1 cellular context compared by ENCODE assay signal in the genomic region with DNA sequence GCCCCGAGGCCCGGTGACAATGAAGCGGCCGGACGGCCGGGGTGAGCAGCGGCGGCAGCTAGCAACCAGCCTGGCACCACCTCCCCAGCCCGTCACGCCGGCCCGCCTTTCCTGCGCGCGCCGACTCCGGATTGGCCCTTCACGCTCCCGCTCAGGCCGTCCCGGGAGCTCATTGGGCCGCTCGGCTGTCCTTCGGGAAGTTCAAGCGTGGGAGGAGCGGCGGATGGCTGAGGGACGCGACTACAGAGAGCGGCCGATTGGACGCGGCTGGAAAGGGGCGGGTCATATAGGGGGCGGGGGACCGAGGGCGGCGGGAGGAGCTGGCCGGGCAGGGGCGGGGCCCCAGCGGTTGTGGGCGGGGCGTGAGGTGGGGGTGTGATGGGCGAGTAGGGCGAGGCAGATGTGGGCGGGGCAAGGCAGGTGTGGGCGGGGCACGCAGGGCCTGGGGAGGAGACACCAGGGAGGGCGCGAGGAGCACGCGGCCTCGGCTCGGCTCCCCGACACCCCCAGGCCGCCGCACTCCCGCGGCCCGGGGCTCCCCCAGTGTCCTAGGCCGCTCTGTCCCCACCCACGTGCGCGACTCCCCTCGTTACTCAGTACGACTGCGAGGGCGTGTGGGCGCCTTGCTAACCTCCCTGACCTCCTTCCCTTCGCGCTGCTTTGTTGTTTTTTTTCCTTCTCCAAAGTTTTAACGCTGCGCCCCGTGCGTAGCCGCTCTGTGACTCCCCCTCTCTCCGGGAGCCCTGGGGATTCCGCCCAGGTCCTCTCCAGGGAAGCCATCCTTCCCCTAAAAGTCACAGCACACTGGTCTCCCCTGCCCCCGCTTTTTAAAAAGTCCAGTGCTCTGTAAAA.
TF ChIP-seq lines count a peak whose summit lies in the region.

CEP131 (minus strand) TSS at position 60 of the 852 bp plus-strand sequence. CDS start 2,909 bp downstream, outside the sequence.

TF ChIP-seq in K562, 482 proteins besides CTCF, POLR2A, EP300 and RAD21 (continued from another document and continues in another):
- TF ChIP-seq ZNF232 (CRISPR knock-in tag; IDR thresholded peaks at IDR 0.05) (no peak), L3MBTL2 (IDR thresholded peaks at IDR 0.05) (peak; percentile 100), CREB1 (IDR thresholded peaks at IDR 0.05) (peak; percentile 86), CREB1 (CRISPR knock-in tag; IDR thresholded peaks at IDR 0.05) (peak; percentile 90), MYC (IDR thresholded peaks at IDR 0.05; ENCODE audit: low read depth, low read length) (peak; percentile 93), MYC (CRISPR knock-in tag; IDR thresholded peaks at IDR 0.05; ENCODE audit: borderline replicate concordance, low read depth) (no peak), RHOXF2B (CRISPR knock-in tag; conservative IDR thresholded peaks at IDR 0.05) (no peak), TARDBP (IDR thresholded peaks at IDR 0.05) (no peak; the same call in 1 of the 2 replicates), TGIF2 (CRISPR knock-in tag; IDR thresholded peaks at IDR 0.05) (no peak), SIRT6 (IDR thresholded peaks at IDR 0.05; ENCODE audit: low read depth, low read length) (no peak), SNIP1 (IDR thresholded peaks at IDR 0.05; ENCODE audit: low read depth) (no peak), DMBX1 (CRISPR knock-in tag; IDR thresholded peaks at IDR 0.05; ENCODE audit: borderline replicate concordance) (peak; percentile 75; the same call in 1 of the 2 replicates), HMBOX1 (IDR thresholded peaks at IDR 0.05) (no peak), ZKSCAN8 (CRISPR knock-in tag; IDR thresholded peaks at IDR 0.05) (no peak), ZFP36 (IDR thresholded peaks at IDR 0.05; ENCODE audit: low read depth, low read length, partially characterized antibody) (no peak), GABPB2 (CRISPR knock-in tag; conservative IDR thresholded peaks at IDR 0.05) (no peak), STAG1 (CRISPR knock-in tag; IDR thresholded peaks at IDR 0.05; ENCODE audit: borderline replicate concordance) (no peak), XRCC5 (IDR thresholded peaks at IDR 0.05; ENCODE audit: low read depth, low read length) (no peak), ZNF253 (CRISPR knock-in tag; conservative IDR thresholded peaks at IDR 0.05) (no peak), TRIM24 (IDR thresholded peaks at IDR 0.05) (no peak), ARID4B (CRISPR knock-in tag; IDR thresholded peaks at IDR 0.05) (no peak), NEUROD1 (IDR thresholded peaks at IDR 0.05; ENCODE audit: borderline replicate concordance, low read depth, low read length, partially characterized antibody) (peak; percentile 98), CREBBP (IDR thresholded peaks at IDR 0.05; ENCODE audit: low read depth, low read length) (no peak), SMARCA4 (IDR thresholded peaks at IDR 0.05) (no peak), ZC3H11A (IDR thresholded peaks at IDR 0.05; ENCODE audit: low read depth, low read length) (no peak), BRCA1 (IDR thresholded peaks at IDR 0.05) (no peak), BRCA1 (CRISPR knock-in tag; IDR thresholded peaks at IDR 0.05) (no peak), ZNF77 (CRISPR knock-in tag; IDR thresholded peaks at IDR 0.05) (no peak), CGGBP1 (CRISPR knock-in tag; IDR thresholded peaks at IDR 0.05) (no peak), CBX2 (IDR thresholded peaks at IDR 0.05; ENCODE audit: insufficient read depth, low read length, poor library complexity, severe bottlenecking) (no peak), SNRNP70 (optimal IDR thresholded peaks at IDR 0.05; ENCODE audit: low read depth, low read length) (no peak), SMARCC2 (IDR thresholded peaks at IDR 0.05; ENCODE audit: low read depth) (no peak)
- TF ChIP-seq, protein P1, sequence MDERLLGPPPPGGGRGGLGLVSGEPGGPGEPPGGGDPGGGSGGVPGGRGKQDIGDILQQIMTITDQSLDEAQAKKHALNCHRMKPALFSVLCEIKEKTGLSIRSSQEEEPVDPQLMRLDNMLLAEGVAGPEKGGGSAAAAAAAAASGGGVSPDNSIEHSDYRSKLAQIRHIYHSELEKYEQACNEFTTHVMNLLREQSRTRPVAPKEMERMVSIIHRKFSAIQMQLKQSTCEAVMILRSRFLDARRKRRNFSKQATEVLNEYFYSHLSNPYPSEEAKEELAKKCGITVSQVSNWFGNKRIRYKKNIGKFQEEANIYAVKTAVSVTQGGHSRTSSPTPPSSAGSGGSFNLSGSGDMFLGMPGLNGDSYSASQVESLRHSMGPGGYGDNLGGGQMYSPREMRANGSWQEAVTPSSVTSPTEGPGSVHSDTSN (CRISPR knock-in tag; IDR thresholded peaks at IDR 0.05; ENCODE audit: low read depth), result peak; percentile 97
- TF ChIP-seq, protein P1 (tag; conservative IDR thresholded peaks at IDR 0.05; ENCODE audit: low read depth), result peak; percentile 97
- TF ChIP-seq, protein P2, sequence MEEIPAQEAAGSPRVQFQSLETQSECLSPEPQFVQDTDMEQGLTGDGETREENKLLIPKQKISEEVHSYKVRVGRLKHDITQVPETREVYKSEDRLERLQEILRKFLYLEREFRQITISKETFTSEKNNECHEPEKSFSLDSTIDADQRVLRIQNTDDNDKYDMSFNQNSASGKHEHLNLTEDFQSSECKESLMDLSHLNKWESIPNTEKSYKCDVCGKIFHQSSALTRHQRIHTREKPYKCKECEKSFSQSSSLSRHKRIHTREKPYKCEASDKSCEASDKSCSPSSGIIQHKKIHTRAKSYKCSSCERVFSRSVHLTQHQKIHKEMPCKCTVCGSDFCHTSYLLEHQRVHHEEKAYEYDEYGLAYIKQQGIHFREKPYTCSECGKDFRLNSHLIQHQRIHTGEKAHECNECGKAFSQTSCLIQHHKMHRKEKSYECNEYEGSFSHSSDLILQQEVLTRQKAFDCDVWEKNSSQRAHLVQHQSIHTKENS (CRISPR knock-in tag; IDR thresholded peaks at IDR 0.05), result no peak
- TF ChIP-seq, protein P3, sequence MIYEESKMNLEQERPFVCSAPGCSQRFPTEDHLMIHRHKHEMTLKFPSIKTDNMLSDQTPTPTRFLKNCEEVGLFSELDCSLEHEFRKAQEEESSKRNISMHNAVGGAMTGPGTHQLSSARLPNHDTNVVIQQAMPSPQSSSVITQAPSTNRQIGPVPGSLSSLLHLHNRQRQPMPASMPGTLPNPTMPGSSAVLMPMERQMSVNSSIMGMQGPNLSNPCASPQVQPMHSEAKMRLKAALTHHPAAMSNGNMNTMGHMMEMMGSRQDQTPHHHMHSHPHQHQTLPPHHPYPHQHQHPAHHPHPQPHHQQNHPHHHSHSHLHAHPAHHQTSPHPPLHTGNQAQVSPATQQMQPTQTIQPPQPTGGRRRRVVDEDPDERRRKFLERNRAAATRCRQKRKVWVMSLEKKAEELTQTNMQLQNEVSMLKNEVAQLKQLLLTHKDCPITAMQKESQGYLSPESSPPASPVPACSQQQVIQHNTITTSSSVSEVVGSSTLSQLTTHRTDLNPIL (CRISPR knock-in tag; IDR thresholded peaks at IDR 0.05), result no peak
- TF ChIP-seq, protein P4, sequence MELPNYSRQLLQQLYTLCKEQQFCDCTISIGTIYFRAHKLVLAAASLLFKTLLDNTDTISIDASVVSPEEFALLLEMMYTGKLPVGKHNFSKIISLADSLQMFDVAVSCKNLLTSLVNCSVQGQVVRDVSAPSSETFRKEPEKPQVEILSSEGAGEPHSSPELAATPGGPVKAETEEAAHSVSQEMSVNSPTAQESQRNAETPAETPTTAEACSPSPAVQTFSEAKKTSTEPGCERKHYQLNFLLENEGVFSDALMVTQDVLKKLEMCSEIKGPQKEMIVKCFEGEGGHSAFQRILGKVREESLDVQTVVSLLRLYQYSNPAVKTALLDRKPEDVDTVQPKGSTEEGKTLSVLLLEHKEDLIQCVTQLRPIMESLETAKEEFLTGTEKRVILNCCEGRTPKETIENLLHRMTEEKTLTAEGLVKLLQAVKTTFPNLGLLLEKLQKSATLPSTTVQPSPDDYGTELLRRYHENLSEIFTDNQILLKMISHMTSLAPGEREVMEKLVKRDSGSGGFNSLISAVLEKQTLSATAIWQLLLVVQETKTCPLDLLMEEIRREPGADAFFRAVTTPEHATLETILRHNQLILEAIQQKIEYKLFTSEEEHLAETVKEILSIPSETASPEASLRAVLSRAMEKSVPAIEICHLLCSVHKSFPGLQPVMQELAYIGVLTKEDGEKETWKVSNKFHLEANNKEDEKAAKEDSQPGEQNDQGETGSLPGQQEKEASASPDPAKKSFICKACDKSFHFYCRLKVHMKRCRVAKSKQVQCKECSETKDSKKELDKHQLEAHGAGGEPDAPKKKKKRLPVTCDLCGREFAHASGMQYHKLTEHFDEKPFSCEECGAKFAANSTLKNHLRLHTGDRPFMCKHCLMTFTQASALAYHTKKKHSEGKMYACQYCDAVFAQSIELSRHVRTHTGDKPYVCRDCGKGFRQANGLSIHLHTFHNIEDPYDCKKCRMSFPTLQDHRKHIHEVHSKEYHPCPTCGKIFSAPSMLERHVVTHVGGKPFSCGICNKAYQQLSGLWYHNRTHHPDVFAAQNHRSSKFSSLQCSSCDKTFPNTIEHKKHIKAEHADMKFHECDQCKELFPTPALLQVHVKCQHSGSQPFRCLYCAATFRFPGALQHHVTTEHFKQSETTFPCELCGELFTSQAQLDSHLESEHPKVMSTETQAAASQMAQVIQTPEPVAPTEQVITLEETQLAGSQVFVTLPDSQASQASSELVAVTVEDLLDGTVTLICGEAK (IDR thresholded peaks at IDR 0.05), result 0 out of 2 replicates have a peak, but pooled peaks have one; percentile 44
- TF ChIP-seq, protein P4 (CRISPR knock-in tag; IDR thresholded peaks at IDR 0.05), result no peak
